ENCODE assay signal across 1 cellular context in genomic region chr7:18667466-18667865, GRCh38.
TF ChIP-seq lines count a peak whose summit lies in the region.

No MANE protein-coding gene starts in this region.

TF ChIP-seq in HCT116, 20 proteins besides CTCF, POLR2A, EP300 and RAD21 (continued from another document):
- TF ChIP-seq REST (IDR thresholded peaks at IDR 0.05; ENCODE audit: low read depth) (no peak), CBX3 (IDR thresholded peaks at IDR 0.05; ENCODE audit: low read depth) (peak; percentile 80), ZBTB33 (IDR thresholded peaks at IDR 0.05; ENCODE audit: extremely low read depth, insufficient replicate concordance, low read length) (no peak), ZNF274 (IDR thresholded peaks at IDR 0.05; ENCODE audit: low read depth, low read length) (no peak), ZFX (IDR thresholded peaks at IDR 0.05) (no peak), POLR2AphosphoS5 (IDR thresholded peaks at IDR 0.05; ENCODE audit: low read depth, low read length) (peak; percentile 40; the same call in 1 of the 2 replicates), YY1 (IDR thresholded peaks at IDR 0.05; ENCODE audit: extremely low read depth, insufficient replicate concordance, low read depth, low read length) (no peak), EGR1 (IDR thresholded peaks at IDR 0.05; ENCODE audit: low read depth) (no peak)
